Comparison of ENCODE assay signal across 10 cellular contexts in the genomic region with DNA sequence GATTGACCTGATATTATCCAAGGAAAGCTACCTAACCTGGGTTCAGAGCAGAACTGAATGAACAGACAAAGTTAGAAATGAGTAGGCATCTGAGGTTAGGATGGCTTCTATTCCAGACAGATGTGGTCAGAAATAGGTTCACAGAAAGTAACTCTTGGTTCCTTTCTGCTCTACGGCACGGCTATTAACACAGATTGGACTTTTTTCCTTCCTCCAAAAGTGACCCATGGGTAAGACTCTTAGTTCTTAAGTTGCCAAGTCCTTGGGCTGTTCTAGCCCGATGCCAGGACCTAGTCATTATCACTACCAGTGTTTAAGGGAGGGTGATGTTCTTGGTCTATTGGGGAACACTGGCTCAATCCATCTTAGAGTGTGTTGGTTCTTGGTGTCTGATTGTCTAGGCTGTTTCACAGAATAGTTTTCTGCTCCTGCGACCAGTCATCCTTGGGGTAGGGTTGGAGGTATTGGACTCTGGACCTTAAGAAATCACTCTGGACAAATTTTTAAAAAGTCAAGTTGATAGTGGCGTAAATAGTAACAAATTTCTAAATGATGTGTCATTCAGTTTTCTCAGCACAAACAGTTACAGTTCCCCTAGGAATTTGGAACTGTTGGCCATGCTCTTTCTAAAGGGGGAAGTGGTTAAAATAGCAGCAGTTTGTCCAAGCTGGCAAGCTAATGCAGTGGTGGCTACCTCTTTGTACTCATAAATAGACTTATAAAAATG.
DNase-seq lines count a peak whose midpoint lies in the region; ATAC-seq, FAIRE-seq and TF ChIP-seq lines count a peak whose summit lies in the region.
"Had no signal": no experiment of that assay in that cellular context is flagged by ENCODE, and none has a peak within 500 bp of the region (broad histone marks: within the 10 kb centered on the region; RNA-seq: fewer than 3 reads in every experiment).

No MANE protein-coding gene starts in this region.

- H3K27ac Mint-ChIP-seq in naive thymus-derived CD4-positive, alpha-beta T cell, result no peak overlapping the region
- H3K27ac Mint-ChIP-seq: T-helper 1 cell treated with Interleukin-12 subunit alpha and Interleukin-12 subunit beta and Interleukin-4 antibody, amounts not matched to agents 30 μg/mL and 1 μg/mL, for 36 hours had no signal

- peaks cover 0 to 3% (median 0%) of the 10 kb centered on the region in 11 donors for H3K9me3 Mint-ChIP-seq in naive thymus-derived CD4-positive, alpha-beta T cell
- H3K9me3 Mint-ChIP-seq: T-helper 1 cell treated with Interleukin-12 subunit alpha and Interleukin-12 subunit beta and Interleukin-4 antibody, amounts not matched to agents 30 μg/mL and 1 μg/mL, for 36 hours had no signal

- no peaks in the 10 kb centered on the region for H3K79me2 ChIP-seq in GM12878 (ENCODE audit: control insufficient read depth, insufficient read depth, low read length)

- no peak overlapping the region for H3K4me3 Mint-ChIP-seq in naive thymus-derived CD4-positive, alpha-beta T cell
- H3K4me3 Mint-ChIP-seq: T-helper 1 cell treated with Interleukin-12 subunit alpha and Interleukin-12 subunit beta and Interleukin-4 antibody, amounts not matched to agents 30 μg/mL and 1 μg/mL, for 36 hours had no signal

- peaks cover 0 to 47% (median 7%) of the 10 kb centered on the region in 5 donors for H3K27me3 Mint-ChIP-seq in naive thymus-derived CD4-positive, alpha-beta T cell

- SMC1A ChIA-PET in GM12878 (lab: Charles Lee; ENCODE audit: uncharacterized antibody, unreplicated experiment), result interaction anchor here (1.1 to 2.1 kb wide), 6 partner anchors 14 to 89 kb away, joined by 3 to 5 read pairs (median 4); no protein-coding TSS in a partner anchor

- peak overlapping the region; percentile 24; the same call in 1 of the 2 replicates for H3K4me2 ChIP-seq in GM12878 (ENCODE audit: control insufficient read depth, insufficient read depth)

- BruUV-seq in GM12878 (replicated peaks; lab: Mats Ljungman, UMichigan), result no TSS peak

- H3K4me1 ChIP-seq in GM12878 (ENCODE audit: control insufficient read depth, insufficient read depth, low read length) (peaks cover 9% of the 10 kb centered on the region; the same call in 1 of the 2 replicates), skeletal muscle tissue (ENCODE audit: control insufficient read depth in 3 of 3, insufficient read depth in 3 of 3, low read length in 3 of 3) (peaks cover 0 to 3% (median 0%) of the 10 kb centered on the region in 3 donors)
- H3K4me1 ChIP-seq in naive thymus-derived CD4-positive, alpha-beta T cell (ENCODE audit: control insufficient read depth in 2 of 2, insufficient read depth in 2 of 2, low read length in 2 of 2), result no peaks in the 10 kb centered on the region

- H3K4me1 Mint-ChIP-seq in naive thymus-derived CD4-positive, alpha-beta T cell, result peaks cover 0 to 9% (median 4%) of the 10 kb centered on the region in 7 donors

- no peak overlapping the region; the same call in 1 of the 2 replicates for H2AFZ ChIP-seq in GM12878 (ENCODE audit: control insufficient read depth, low read depth, low read length)

- ATAC-seq in GM18517 (IDR thresholded peaks at IDR 0.05; ENCODE audit: unreplicated experiment), result peak; percentile 47
- ATAC-seq in HG03060 (IDR thresholded peaks at IDR 0.05; ENCODE audit: low read depth, unreplicated experiment), result peak; percentile 78
- peak; percentile 31 for ATAC-seq in GM12878
- no peak for ATAC-seq in naive thymus-derived CD4-positive, alpha-beta T cell
- ATAC-seq in HG03571 (IDR thresholded peaks at IDR 0.05; ENCODE audit: unreplicated experiment), result no peak

- RAD21 ChIA-PET in GM12878 (lab: Charles Lee; ENCODE audit: unreplicated experiment), result interaction anchor here (0.7 to 0.8 kb wide), 2 partner anchors 37 to 62 kb away, joined by 3 to 4 read pairs; no protein-coding TSS in a partner anchor

- no peaks in the 10 kb centered on the region for H4K20me1 ChIP-seq in GM12878 (ENCODE audit: control insufficient read depth, insufficient read depth)

- no peaks in the 10 kb centered on the region for H3K27me3 ChIP-seq in GM12878 (replicated peaks in 1 of 2; ENCODE audit: control insufficient read depth in 2 of 2, insufficient read depth in 2 of 2, low read length in 1 of 2)
- no peaks in the 10 kb centered on the region for H3K27me3 ChIP-seq in skeletal muscle tissue (ENCODE audit: control insufficient read depth in 3 of 3, insufficient read depth in 3 of 3, low read length in 3 of 3)
- no peaks in the 10 kb centered on the region for H3K27me3 ChIP-seq in naive thymus-derived CD4-positive, alpha-beta T cell (ENCODE audit: control insufficient read depth in 2 of 2, insufficient read depth in 2 of 2, low read length in 2 of 2)

- WGBS in GM12878 (ENCODE audit: insufficient coverage, insufficient replicate concordance, low lambda C conversion rate, missing lambda C conversion rate), result 65% methylated on average over 5 of the region's 5 CpGs

- no peak for DNase-seq in GM12878 (ENCODE audit: low read depth, low spot score)
- DNase-seq in naive thymus-derived CD4-positive, alpha-beta T cell, result no peak
- no peak for DNase-seq in activated CD4-positive, alpha-beta T cell treated with anti-CD3 and anti-CD28 coated beads, Interleukin-2, amount 50 U/mL, for 1 hour
- no peak for DNase-seq in NCI-H1092 (lab: John Stamatoyannopoulos, UW)

- peaks cover 0 to 3% (median 0%) of the 10 kb centered on the region in 5 donors for H3K36me3 Mint-ChIP-seq in naive thymus-derived CD4-positive, alpha-beta T cell

- H3K9me3 ChIP-seq in GM12878 (replicated peaks; ENCODE audit: control insufficient read depth, insufficient read depth, low read length) (no peaks in the 10 kb centered on the region; the same call in 2 of the 3 replicates), skeletal muscle tissue (ENCODE audit: control insufficient read depth in 3 of 3, low read length in 3 of 3) (no peaks in the 10 kb centered on the region)
- no peaks in the 10 kb centered on the region for H3K9me3 ChIP-seq in naive thymus-derived CD4-positive, alpha-beta T cell (ENCODE audit: control insufficient read depth in 2 of 3, low read length in 3 of 3)

- TF ChIP-seq RAD21 in GM12878 (IDR thresholded peaks at IDR 0.05; ENCODE audit: insufficient read depth, low read depth, low read length), result no peak

- TF ChIP-seq CTCF in GM12878 (IDR thresholded peaks at IDR 0.05 in 2 of 3, conservative IDR thresholded peaks at IDR 0.05 in 1 of 3; ENCODE audit: control insufficient read depth in 2 of 3, extremely low read depth in 1 of 3, insufficient read depth in 1 of 3, low read depth in 3 of 3, low read length in 3 of 3), result no peak

- H3K4me3 ChIP-seq in GM12878, result no peak overlapping the region
- H3K4me3 ChIP-seq in skeletal muscle tissue (ENCODE audit: low read length in 3 of 3), result no peak overlapping the region
- H3K4me3 ChIP-seq in naive thymus-derived CD4-positive, alpha-beta T cell (ENCODE audit: low read length), result no peak overlapping the region

- POLR2A ChIA-PET in GM12878 (lab: Charles Lee), result interaction anchor here (0.6 kb wide), 1 partner anchor 1556 kb away, joined by 4 read pairs; no protein-coding TSS in a partner anchor
- POLR2A ChIA-PET in naive thymus-derived CD4-positive, alpha-beta T cell (lab: Charles Lee), result no interaction called here

- no peak for TF ChIP-seq POLR2A in GM12878 (IDR thresholded peaks at IDR 0.05; ENCODE audit: low read depth, low read length)

- no peaks in the 10 kb centered on the region for H3K36me3 ChIP-seq in GM12878 (ENCODE audit: control insufficient read depth in 2 of 2, insufficient read depth in 2 of 2, low read length in 1 of 2)
- H3K36me3 ChIP-seq in skeletal muscle tissue (ENCODE audit: control insufficient read depth in 3 of 3, insufficient read depth in 3 of 3, low read length in 3 of 3), result no peaks in the 10 kb centered on the region
- H3K36me3 ChIP-seq in naive thymus-derived CD4-positive, alpha-beta T cell (ENCODE audit: control insufficient read depth in 2 of 3, insufficient read depth in 3 of 3, low read length in 3 of 3), result no peaks in the 10 kb centered on the region

- intact Hi-C loops in GM12878 (cut with micrococcal nuclease; ENCODE audit: unreplicated experiment), result no loop called here
- intact Hi-C loops in naive thymus-derived CD4-positive, alpha-beta T cell (cut with micrococcal nuclease), result no loop called here

- TF ChIP-seq EP300 in GM12878 (IDR thresholded peaks at IDR 0.05; ENCODE audit: borderline replicate concordance in 1 of 2, control insufficient read depth in 1 of 2, low read depth in 2 of 2, low read length in 2 of 2), result no peak

- CTCF ChIA-PET in GM12878 (lab: Yijun Ruan, JAX), result interaction anchor here (1.4 kb wide), 1 partner anchor 21 kb away, joined by 4 read pairs; no protein-coding TSS in a partner anchor
- CTCF ChIA-PET in naive thymus-derived CD4-positive, alpha-beta T cell (lab: Charles Lee), result no interaction called here

- no peak for FAIRE-seq in GM12878 (lab: Jason Lieb, UNC)
- FAIRE-seq: endothelial cell of umbilical vein had no signal

- H3K27ac ChIP-seq in GM12878 (ENCODE audit: control insufficient read depth, insufficient read depth) (no peak overlapping the region), skeletal muscle tissue (ENCODE audit: low read depth, low read length) (peak overlapping the region; percentile 57)
- no peak overlapping the region for H3K27ac ChIP-seq in naive thymus-derived CD4-positive, alpha-beta T cell (ENCODE audit: low read depth, low read length)

- in situ Hi-C loops in GM12878 (cut with MboI), result no loop called here

- H3K9ac ChIP-seq in GM12878 (ENCODE audit: control insufficient read depth, insufficient read depth, low read length), result no peak overlapping the region
- H3K9ac ChIP-seq in skeletal muscle tissue (ENCODE audit: low read depth in 1 of 3, low read length in 3 of 3), result no peak overlapping the region

TF ChIP-seq in GM12878, 131 proteins besides CTCF, POLR2A, EP300 and RAD21 (continues in another document):
- TF ChIP-seq SKIL (IDR thresholded peaks at IDR 0.05; ENCODE audit: low read depth, poor library complexity, severe bottlenecking), result peak; percentile 64
- TF ChIP-seq IKZF1 (conservative IDR thresholded peaks at IDR 0.05), result peak; percentile 40; the same call in 1 of the 2 replicates
- TF ChIP-seq EGR1 (IDR thresholded peaks at IDR 0.05; ENCODE audit: borderline replicate concordance in 1 of 2, low read depth in 2 of 2, low read length in 2 of 2), result no peak

Comparison
In these comparisons a context has a peak if more than half of its experiments do, and no peak if none do; other contexts are left out.
1. ATAC-seq: peak in GM18517 (single experiment), HG03060 (single experiment) and GM12878 (single experiment); none in naive thymus-derived CD4-positive, alpha-beta T cell (single experiment) and HG03571 (single experiment).